ENCODE assay signal across 1 cellular context in genomic region chr15:55526559-55527036, GRCh38.
TF ChIP-seq lines count a peak whose summit lies in the region.

No MANE protein-coding gene starts in this region.

TF ChIP-seq in A549, 52 proteins besides CTCF, POLR2A, EP300 and RAD21 (continued from another document):
- TF ChIP-seq REST (IDR thresholded peaks at IDR 0.05) (no peak), HDAC2 (IDR thresholded peaks at IDR 0.05) (no peak), EHMT2 (IDR thresholded peaks at IDR 0.05; ENCODE audit: low read depth) (no peak), RARB (CRISPR knock-in tag; IDR thresholded peaks at IDR 0.05) (no peak), MAX (IDR thresholded peaks at IDR 0.05) (peak; percentile 97), NR3C1 (IDR thresholded peaks at IDR 0.05) (no peak), SREBF2 (IDR thresholded peaks at IDR 0.05) (no peak), CEBPB (IDR thresholded peaks at IDR 0.05) (no peak), ZNF302 (CRISPR knock-in tag; IDR thresholded peaks at IDR 0.05) (no peak), JUNB (IDR thresholded peaks at IDR 0.05) (no peak), NFE2L2 (conservative IDR thresholded peaks at IDR 0.05; ENCODE audit: low read length) (no peak), E2F6 (IDR thresholded peaks at IDR 0.05; ENCODE audit: borderline replicate concordance, low read depth) (peak; percentile 81; the same call in 1 of the 2 replicates), CBX2 (IDR thresholded peaks at IDR 0.05; ENCODE audit: borderline replicate concordance, low read depth) (no peak), CHD2 (IDR thresholded peaks at IDR 0.05; ENCODE audit: low read length, partially characterized antibody) (no peak), SMC3 (IDR thresholded peaks at IDR 0.05) (peak; percentile 25; the same call in 1 of the 3 replicates), CHD4 (IDR thresholded peaks at IDR 0.05; ENCODE audit: borderline replicate concordance) (no peak), TP53 (CRISPR knock-in tag; IDR thresholded peaks at IDR 0.05) (no peak), HOXB5 (CRISPR knock-in tag; IDR thresholded peaks at IDR 0.05) (no peak), MAZ (IDR thresholded peaks at IDR 0.05; ENCODE audit: borderline replicate concordance, low read depth, low read length) (no peak), MYC (IDR thresholded peaks at IDR 0.05; ENCODE audit: borderline replicate concordance, low read length) (peak; percentile 78; the same call in 1 of the 2 replicates), KDM5A (IDR thresholded peaks at IDR 0.05) (no peak)
